In the genomic region with DNA sequence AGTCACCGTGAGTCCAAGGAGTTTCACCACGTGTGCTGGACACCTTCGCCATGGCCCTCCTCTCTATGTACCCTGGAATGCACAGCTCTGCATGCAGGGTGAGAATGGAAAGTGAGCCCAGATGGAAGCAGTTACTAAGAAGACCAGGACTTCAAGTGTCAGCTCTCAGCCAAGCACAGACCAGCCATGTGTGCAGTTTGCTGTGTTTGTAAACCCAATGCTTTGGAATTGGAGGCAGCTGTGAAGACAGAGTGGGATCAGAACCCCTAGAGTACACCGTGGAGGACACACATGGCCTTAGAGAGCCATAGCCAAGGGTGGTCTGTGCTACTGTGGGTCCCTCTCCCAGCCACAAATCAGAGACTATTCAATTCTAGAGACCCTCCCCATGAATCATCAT, we compare ENCODE assay signal across 6 cellular contexts.
"Had no signal": no experiment of that assay in that cellular context is flagged by ENCODE, and none has a peak within 500 bp of the region (broad histone marks: within the 10 kb centered on the region; RNA-seq: fewer than 3 reads in every experiment).

No MANE protein-coding gene starts in this region.

- H3K27ac Mint-ChIP-seq: HFFc6 had no signal

- DNase-seq: GOT3, H7, HFFc6 had no signal

- H3K9me3 ChIP-seq: HAP-1 had no signal

- H3K27ac ChIP-seq: HL-60 had no signal

- H3K4me3 ChIP-seq: HAP-1 had no signal

- H3K36me3 Mint-ChIP-seq: IgD-negative memory B cell had no signal

- H3K36me3 ChIP-seq: HAP-1 had no signal

- H3K4me3 Mint-ChIP-seq: HFFc6, IgD-negative memory B cell had no signal

- H3K4me1 ChIP-seq: HAP-1 had no signal
